ENCODE assay signal across 4 cellular contexts in the genomic region with DNA sequence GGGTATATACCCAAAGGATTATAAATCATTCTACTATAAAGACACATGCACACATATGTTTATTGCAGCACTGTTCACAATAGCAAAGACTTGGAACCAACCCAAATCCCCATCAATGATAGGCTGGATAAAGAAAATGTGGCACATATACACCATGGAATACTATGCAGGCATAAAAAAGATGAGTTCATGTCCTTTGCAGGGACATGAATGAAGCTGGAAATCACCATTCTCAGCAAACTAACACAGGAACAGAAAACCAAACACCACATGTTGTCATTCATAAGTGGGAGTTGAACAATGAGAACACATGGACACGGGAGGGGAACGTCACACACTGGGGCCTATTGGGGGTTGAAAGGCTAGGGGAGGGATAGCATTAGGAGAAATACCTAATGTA. TPM values are rescaled to one million over a fixed set of nuclear protein-coding genes. Genes with fewer than 3 reads are reported as not detected.
"Had no signal": no experiment of that assay in that cellular context is flagged by ENCODE, and none has a peak within 500 bp of the region (broad histone marks: within the 10 kb centered on the region; RNA-seq: fewer than 3 reads in every experiment).

No MANE protein-coding gene starts in this region.

RNA-seq across cellular contexts. Expression of a gene that starts 33.3 kb away (rescaled TPM):
- total RNA-seq: LHCN-M2, M059J, MCF 10A, NCI-H460 had no signal
